In the genomic region with DNA sequence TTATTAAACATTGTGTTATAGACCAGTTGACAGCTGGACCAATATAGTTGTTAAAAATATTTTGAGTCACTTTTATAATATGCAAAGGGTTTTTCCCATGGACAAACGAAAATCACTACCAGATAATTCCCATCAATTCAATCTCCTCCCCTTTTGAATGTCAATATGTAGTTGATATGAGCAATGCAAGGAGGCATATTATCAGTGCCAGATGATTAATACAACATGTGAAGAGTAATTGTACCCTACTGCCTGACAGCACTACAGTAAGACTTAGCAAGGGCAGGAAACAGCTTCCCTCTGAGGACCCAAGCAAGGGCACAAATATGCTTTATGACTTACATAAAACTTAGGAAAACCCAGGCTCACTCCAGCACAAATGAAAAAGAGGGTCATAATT, we compare ENCODE assay signal across 19 cellular contexts. TPM values are rescaled to one million over a fixed set of nuclear protein-coding genes. Genes with fewer than 3 reads are reported as not detected.
A peak's percentile ranks its signal among the peaks of the same experiment; 100 is the strongest.
DNase-seq lines count a peak whose midpoint lies in the region; ATAC-seq, FAIRE-seq and TF ChIP-seq lines count a peak whose summit lies in the region.
"Had no signal": no experiment of that assay in that cellular context is flagged by ENCODE, and none has a peak within 500 bp of the region (broad histone marks: within the 10 kb centered on the region; RNA-seq: fewer than 3 reads in every experiment).

No MANE protein-coding gene starts in this region.

- no peaks in the 10 kb centered on the region for H3K9me3 Mint-ChIP-seq in CD4-positive, alpha-beta memory T cell
- H3K9me3 Mint-ChIP-seq in HFFc6 (no peaks in the 10 kb centered on the region), nephron (no peaks in the 10 kb centered on the region)
- H3K9me3 Mint-ChIP-seq: activated CD4-positive, alpha-beta memory T cell treated with anti-CD3 and anti-CD28 coated beads, Interleukin-2, amount 10 ng/mL, durations not matched to agents 7 days and 5 days had no signal

- CTCF ChIA-PET in CD4-positive, alpha-beta memory T cell (lab: Charles Lee; ENCODE audit: partially characterized antibody), result interaction anchor here (1.0 to 2.7 kb wide), 3 partner anchors 17 to 132 kb away, joined by 3 to 7 read pairs (median 3); partner anchors contain the start of gene KANSL1
- CTCF ChIA-PET in H1 (lab: Charles Lee; ENCODE audit: partially characterized antibody), result interaction anchor here (0.6 to 10.0 kb wide), 10 partner anchors 9 to 709 kb away, joined by 3 to 80 read pairs (median 4); partner anchors contain the start of gene KANSL1

- H3K79me2 ChIP-seq in H1 (ENCODE audit: control insufficient read depth in 1 of 2, insufficient read depth in 2 of 2, low read length in 2 of 2), result peaks cover 92 to 100% of the 10 kb centered on the region in 2 experiments

- no peak overlapping the region for H3K56ac ChIP-seq in H1 (replicated peaks; ENCODE audit: insufficient read length, low read depth, low read length)

- H4K91ac ChIP-seq in H1 (replicated peaks; ENCODE audit: insufficient read length, low read length), result no peak overlapping the region

- H3K4ac ChIP-seq in H1 (replicated peaks; ENCODE audit: insufficient read length, low read depth, low read length), result no peak overlapping the region

- H3K4me3 ChIP-seq in CD4-positive, alpha-beta memory T cell (ENCODE audit: low read length in 2 of 2), result no peak overlapping the region
- H3K4me3 ChIP-seq in H1 (ENCODE audit: extremely low read depth in 1 of 4, insufficient read depth in 2 of 4, low read depth in 3 of 4, low read length in 4 of 4), result no peak overlapping the region
- no peak overlapping the region for H3K4me3 ChIP-seq in spleen
- H3K4me3 ChIP-seq: adrenal gland, pancreas, testis had no signal

- no peak for TF ChIP-seq EP300 in H1 (IDR thresholded peaks at IDR 0.05; ENCODE audit: borderline replicate concordance in 1 of 2, low read depth in 2 of 2, low read length in 2 of 2)

- no peak overlapping the region for H4K5ac ChIP-seq in H1 (ENCODE audit: insufficient read length, low read depth, low read length)

- H3K14ac ChIP-seq in H1 (ENCODE audit: insufficient read length), result no peak overlapping the region

- no peak overlapping the region for H3K9ac ChIP-seq in H1 (replicated peaks in 1 of 4; ENCODE audit: extremely low read depth in 1 of 4, low read depth in 3 of 4, low read length in 3 of 4)

- H2BK5ac ChIP-seq in H1 (ENCODE audit: low read depth, low read length), result no peak overlapping the region

- peaks cover 53 to 76% of the 10 kb centered on the region in 2 experiments for H4K20me1 ChIP-seq in H1 (replicated peaks in 1 of 2; ENCODE audit: control insufficient read depth in 1 of 2, insufficient read depth in 2 of 2, low read length in 2 of 2)

- no peak for DNase-seq in CD4-positive, alpha-beta memory T cell
- DNase-seq in HFFc6 (no peak), H1 (ENCODE audit: low read depth in 1 of 2, low spot score in 2 of 2) (no peak), NCI-H1694 treated with DMSO at 0.1 percent for 48 hours (lab: John Stamatoyannopoulos, UW) (no peak), spleen (no peak)
- DNase-seq: activated CD4-positive, alpha-beta memory T cell treated with anti-CD3 and anti-CD28 coated beads, Interleukin-2, amount 10 ng/mL, durations not matched to agents 7 days and 5 days; activated T-cell treated with anti-CD3 and anti-CD28 coated beads, Interleukin-2, amount 50 U/mL, for 48 hours; adrenal gland; caudate nucleus; effector memory CD4-positive, alpha-beta T cell; left colon; NCI-H146; NCI-H2227 treated with DMSO at 0.1 percent for 48 hours; pancreas; testis had no signal

- no peak overlapping the region for H2BK12ac ChIP-seq in H1 (ENCODE audit: low read depth, low read length)

- H3K27ac ChIP-seq in CD4-positive, alpha-beta memory T cell (ENCODE audit: low read depth, low read length), result peak overlapping the region; percentile 7
- H3K27ac ChIP-seq in H1 (ENCODE audit: low read depth, low read length) (no peak overlapping the region), spleen (peak overlapping the region in 1 of 8 donors; percentile 1)
- H3K27ac ChIP-seq: adrenal gland, pancreas, testis had no signal

- peak overlapping the region in 5 of 7 donors; percentile 26 to 88 (median 39) for H3K27ac Mint-ChIP-seq in CD4-positive, alpha-beta memory T cell
- H3K27ac Mint-ChIP-seq in HFFc6 (peak overlapping the region; percentile 56; the same call in 1 of the 2 replicates), nephron (peak overlapping the region; percentile 15 to 61 (median 42))
- H3K27ac Mint-ChIP-seq: activated CD4-positive, alpha-beta memory T cell treated with anti-CD3 and anti-CD28 coated beads, Interleukin-2, amount 10 ng/mL, durations not matched to agents 7 days and 5 days had no signal

- peak overlapping the region; percentile 5 for H3K23ac ChIP-seq in H1 (ENCODE audit: insufficient read length)

- H2AFZ ChIP-seq in H1 (ENCODE audit: low read length), result no peak overlapping the region

- H3K4me1 Mint-ChIP-seq in CD4-positive, alpha-beta memory T cell, result peaks cover 65 to 96% (median 83%) of the 10 kb centered on the region in 4 donors
- H3K4me1 Mint-ChIP-seq in HFFc6 (ENCODE audit: low read depth) (peaks cover 55% of the 10 kb centered on the region), nephron (peaks cover 56% of the 10 kb centered on the region)

- H3K4me1 ChIP-seq in CD4-positive, alpha-beta memory T cell (ENCODE audit: insufficient read depth, low read length), result peaks cover 92% of the 10 kb centered on the region
- H3K4me1 ChIP-seq in H1 (replicated peaks in 1 of 4; ENCODE audit: control insufficient read depth in 3 of 4, insufficient read depth in 4 of 4, low read length in 3 of 4) (peaks cover 9 to 23% (median 15%) of the 10 kb centered on the region in 4 experiments), spleen (peaks cover 60 to 99% (median 87%) of the 10 kb centered on the region in 6 donors)

- no peaks in the 10 kb centered on the region for H3K9me3 ChIP-seq in CD4-positive, alpha-beta memory T cell (ENCODE audit: control insufficient read depth in 1 of 2, low read length in 2 of 2)
- H3K9me3 ChIP-seq in H1 (ENCODE audit: insufficient read depth in 2 of 2, low read depth in 1 of 2, low read length in 1 of 2) (no peaks in the 10 kb centered on the region), spleen (no peaks in the 10 kb centered on the region)
- H3K9me3 ChIP-seq: adrenal gland, pancreas, testis had no signal

- H2BK15ac ChIP-seq in H1 (ENCODE audit: low read length), result no peak overlapping the region

- ATAC-seq in HG03521 (IDR thresholded peaks at IDR 0.05; ENCODE audit: unreplicated experiment) (no peak), HG03460 (IDR thresholded peaks at IDR 0.05; ENCODE audit: unreplicated experiment) (no peak)
- ATAC-seq: left colon had no signal

- H3K18ac ChIP-seq in H1 (ENCODE audit: extremely low read depth, low read length), result no peak overlapping the region

- H2AK5ac ChIP-seq in H1 (ENCODE audit: low read depth, low read length), result no peak overlapping the region

- H3K4me3 Mint-ChIP-seq in CD4-positive, alpha-beta memory T cell, result peak overlapping the region in 3 of 8 donors; percentile 22 to 53 (median 29)
- H3K4me3 Mint-ChIP-seq in HFFc6 (peak overlapping the region; percentile 17; the same call in 1 of the 2 replicates), nephron (no peak overlapping the region)
- H3K4me3 Mint-ChIP-seq: activated CD4-positive, alpha-beta memory T cell treated with anti-CD3 and anti-CD28 coated beads, Interleukin-2, amount 10 ng/mL, durations not matched to agents 7 days and 5 days had no signal

- 37% methylated on average over 1 of the region's 1 CpG; no CpG with 5 or more reads in 1 of the 2 experiments for WGBS in H1 (ENCODE audit: extremely low coverage in 1 of 2, insufficient coverage in 1 of 2, insufficient read length in 1 of 2, insufficient replicate concordance in 2 of 2, low coverage in 1 of 2, low lambda C conversion rate in 2 of 2, missing lambda C conversion rate in 1 of 2), 2 experiments
- WGBS in spleen, 5 donors, result 29 to 74% (median 54%) methylated on average over 1 of the region's 1 CpG

- POLR2A ChIA-PET in CD4-positive, alpha-beta memory T cell (lab: Charles Lee; ENCODE audit: partially characterized antibody), result interaction anchor here (0.7 to 9.7 kb wide), 7 partner anchors 8 to 113 kb away, joined by 3 to 68 read pairs (median 3); partner anchors contain the start of gene KANSL1
- POLR2A ChIA-PET in H1 (lab: Charles Lee; ENCODE audit: partially characterized antibody), result interaction anchor here (0.6 to 18.1 kb wide), 10 partner anchors 8 to 67 kb away, joined by 3 to 208 read pairs (median 6); partner anchors contain the start of gene KANSL1

- no peak overlapping the region for H2BK20ac ChIP-seq in H1 (ENCODE audit: low read length)

- intact Hi-C loops in CD4-positive, alpha-beta memory T cell (cut with micrococcal nuclease), result no loop called here
- intact Hi-C loops in spleen (cut with DNase I; ENCODE audit: low total_unique reads), result no loop called here

- peaks cover 17% of the 10 kb centered on the region for H3K79me1 ChIP-seq in H1 (ENCODE audit: low read depth, low read length)

- H3K27me3 Mint-ChIP-seq in CD4-positive, alpha-beta memory T cell, result no peaks in the 10 kb centered on the region
- H3K27me3 Mint-ChIP-seq in HFFc6 (ENCODE audit: insufficient read depth) (no peaks in the 10 kb centered on the region; the same call in 1 of the 2 replicates), nephron (ENCODE audit: low read depth) (no peaks in the 10 kb centered on the region)
- H3K27me3 Mint-ChIP-seq: activated CD4-positive, alpha-beta memory T cell treated with anti-CD3 and anti-CD28 coated beads, Interleukin-2, amount 10 ng/mL, durations not matched to agents 7 days and 5 days had no signal

- H3K23me2 ChIP-seq in H1 (ENCODE audit: low read depth, low read length), result no peaks in the 10 kb centered on the region

- no peak overlapping the region for H2BK120ac ChIP-seq in H1 (replicated peaks; ENCODE audit: low read depth, low read length)

- TF ChIP-seq RAD21 in H1 (IDR thresholded peaks at IDR 0.05 in 1 of 2, conservative IDR thresholded peaks at IDR 0.05 in 1 of 2; ENCODE audit: low read depth in 2 of 2, low read length in 2 of 2), result no peak

- no peak overlapping the region for H4K8ac ChIP-seq in H1 (ENCODE audit: extremely low read depth, insufficient read depth, low read length)

- peaks cover 12% of the 10 kb centered on the region for H3K36me3 ChIP-seq in CD4-positive, alpha-beta memory T cell (ENCODE audit: insufficient read depth, low read length)
- H3K36me3 ChIP-seq in H1 (ENCODE audit: control insufficient read depth in 2 of 4, insufficient read depth in 4 of 4, low read length in 3 of 4), result peaks cover 9 to 15% (median 11%) of the 10 kb centered on the region in 4 experiments
- peaks cover 0 to 15% (median 12%) of the 10 kb centered on the region in 6 donors for H3K36me3 ChIP-seq in spleen

- FAIRE-seq in H1 (lab: Jason Lieb, UNC), result no peak
- FAIRE-seq: pancreas, RCC 7860 had no signal

- H3K27me3 ChIP-seq in CD4-positive, alpha-beta memory T cell (ENCODE audit: insufficient read depth, low read length), result no peaks in the 10 kb centered on the region
- H3K27me3 ChIP-seq in H1 (replicated peaks in 1 of 4; ENCODE audit: control insufficient read depth in 3 of 4, extremely low read depth in 1 of 4, insufficient read depth in 3 of 4, low read length in 3 of 4), result no peaks in the 10 kb centered on the region
- no peaks in the 10 kb centered on the region for H3K27me3 ChIP-seq in spleen (replicated peaks in 1 of 7)
- H3K27me3 ChIP-seq: adrenal gland, pancreas, testis had no signal

- no peak for TF ChIP-seq POLR2A in H1 (IDR thresholded peaks at IDR 0.05; ENCODE audit: control extremely low read depth in 1 of 2, low read depth in 2 of 2, low read length in 2 of 2)
- no peak for TF ChIP-seq POLR2A in spleen (IDR thresholded peaks at IDR 0.05)

- TF ChIP-seq CTCF in HFFc6 (IDR thresholded peaks at IDR 0.05), result no peak
- no peak for TF ChIP-seq CTCF in H1 (IDR thresholded peaks at IDR 0.05; ENCODE audit: control extremely low read depth in 1 of 3, insufficient read depth in 1 of 3, low read depth in 1 of 3, low read length in 3 of 3)
- TF ChIP-seq CTCF in nephron (IDR thresholded peaks at IDR 0.05; ENCODE audit: unreplicated experiment in 3 of 3), result no peak
- TF ChIP-seq CTCF in spleen (IDR thresholded peaks at IDR 0.05 in 8 of 11, conservative IDR thresholded peaks at IDR 0.05 in 3 of 11), result no peak

- peaks cover 14 to 42% of the 10 kb centered on the region in 2 donors for H3K36me3 Mint-ChIP-seq in CD4-positive, alpha-beta memory T cell
- H3K36me3 Mint-ChIP-seq in HFFc6 (ENCODE audit: low read depth) (peaks cover 12% of the 10 kb centered on the region), nephron (ENCODE audit: low read depth) (peaks cover 27% of the 10 kb centered on the region)

- H3K4me2 ChIP-seq in H1 (ENCODE audit: insufficient read depth in 1 of 2, low read depth in 2 of 2, low read length in 2 of 2), result no peak overlapping the region

RNA-seq across cellular contexts. Expression of gene KANSL1, which starts 17.3 kb away (rescaled TPM):
- 100 to 1,000 TPM; 190 to 206 TPM for total RNA-seq in CD4-positive, alpha-beta memory T cell
- polyA plus RNA-seq in CD4-positive, alpha-beta memory T cell, result 10 to 100 TPM in 1 of 2 donors, 1 to 10 TPM in 1; 6.7 to 24.3 TPM
- total RNA-seq in HFFc6 (2021; fragmentation: NEBNext Ultra II Directional; extraction: Animal tissue kit (Norgen Biotek cat#: 25700)), result 10 to 100 TPM; 23.8 to 33.0 (median 27.7) TPM
- 116 and 128 TPM in 2 replicates for total RNA-seq in H1 (2021; fragmentation: NEBNext Ultra II Directional; extraction: Animal tissue kit (Norgen Biotek cat#: 25700))
- 34.0 and 43.3 TPM in 2 replicates for polyA plus RNA-seq in H1 (2011; rRNA removed)
- 43.4 TPM for polyA plus RNA-seq in H1 (2011; cell fraction: cytosol; rRNA removed)
- 91.2 TPM for polyA plus RNA-seq in H1 (2011; cell fraction: nucleus; rRNA removed)
- polyA plus RNA-seq in H1 (2012, experiment 1 of 2), result 42.8 to 47.9 TPM (median 45.5 TPM) in 4 replicates
- 14.3 TPM for polyA plus RNA-seq in H1 (2012, experiment 2 of 2)
- 47.3 TPM for polyA plus RNA-seq in H1 (2013, experiment 1 of 2)
- polyA plus RNA-seq in H1 (2013, experiment 2 of 2), result 41.5 TPM
- 214 and 279 TPM in 2 replicates for polyA minus RNA-seq in H1 (2011; rRNA and poly(A)+ RNA removed)
- polyA minus RNA-seq in H1 (2011; cell fraction: cytosol; rRNA and poly(A)+ RNA removed), result 115 TPM
- 364 TPM for polyA minus RNA-seq in H1 (2011; cell fraction: nucleus; rRNA and poly(A)+ RNA removed)
- 100 to 1,000 TPM in 5 of 7 donors, 10 to 100 TPM in 2; 89.5 to 173 (median 134) TPM for total RNA-seq in spleen
- 10 to 100 TPM; 10.9 to 18.1 (median 14.3) TPM for polyA plus RNA-seq in spleen
